Comparison of ENCODE assay signal across 9 cellular contexts in genomic region chr11:57647960-57648776, GRCh38. TPM values are rescaled to one million over a fixed set of nuclear protein-coding genes. Genes with fewer than 3 reads are reported as not detected.
A peak's percentile ranks its signal among the peaks of the same experiment; 100 is the strongest.
DNase-seq lines count a peak whose midpoint lies in the region; ATAC-seq and TF ChIP-seq lines count a peak whose summit lies in the region.
"Had no signal": no experiment of that assay in that cellular context is flagged by ENCODE, and none has a peak within 500 bp of the region (broad histone marks: within the 10 kb centered on the region; RNA-seq: fewer than 3 reads in every experiment).

No MANE protein-coding gene starts in this region.

- peaks cover 73% of the 10 kb centered on the region for H3K4me1 Mint-ChIP-seq in CD14-positive monocyte

- peak overlapping the region; percentile 75 to 91 for H3K4me3 Mint-ChIP-seq in CD14-positive monocyte

- peak overlapping the region; percentile 63 for H3K9ac ChIP-seq in HUES64 (ENCODE audit: low read depth, low read length)
- H3K9ac ChIP-seq: parathyroid adenoma had no signal

- intact Hi-C loops in CD14-positive monocyte (cut with micrococcal nuclease) (loop anchor here (2.0 to 10.0 kb wide), 3 partner anchors 81 to 293 kb away; partner anchors contain the start of gene UBE2L6 (in 1 of the 2)), aorta (cut with DNase I) (loop anchor here in 1 of 2 donors (10.0 kb wide), 1 partner anchor 193 kb away; no protein-coding TSS in a partner anchor)

- H3K36me3 ChIP-seq in HUES64 (ENCODE audit: insufficient read depth, low read length), result peaks cover 13% of the 10 kb centered on the region
- no peaks in the 10 kb centered on the region for H3K36me3 ChIP-seq in aorta (ENCODE audit: control insufficient read depth in 1 of 2, insufficient read depth in 2 of 2, low read length in 1 of 2)

- TF ChIP-seq CTCF in CD14-positive monocyte (IDR thresholded peaks at IDR 0.05) (no peak), astrocyte of the cerebellum (IDR thresholded peaks at IDR 0.05; ENCODE audit: low read depth, low read length, missing control alignments) (no peak)

- in situ Hi-C loops in astrocyte of the cerebellum (cut with HindIII; ENCODE audit: low sequenced_read_pairs), result no loop called here

- H3K27ac Mint-ChIP-seq in CD14-positive monocyte, result peak overlapping the region in 6 of 7 donors; percentile 32 to 89 (median 78)

- 0 out of 2 replicates have a peak, but pooled peaks cover 2% of the 10 kb centered on the region for H3K27me3 ChIP-seq in HUES64 (ENCODE audit: insufficient read depth, low read length)
- H3K27me3 ChIP-seq in aorta (ENCODE audit: control insufficient read depth in 1 of 2, insufficient read depth in 2 of 2, low read length in 1 of 2), result no peaks in the 10 kb centered on the region

- H3K36me3 Mint-ChIP-seq in CD14-positive monocyte, result peaks cover 0 to 23% of the 10 kb centered on the region in 2 donors

- peak overlapping the region; percentile 71; the same call in 1 of the 2 replicates for H3K27ac ChIP-seq in HUES64 (ENCODE audit: low read depth, low read length)
- H3K27ac ChIP-seq in aorta (ENCODE audit: low read depth in 1 of 2, low read length in 2 of 2), result no peak overlapping the region
- H3K27ac ChIP-seq: parathyroid adenoma had no signal

- peaks cover 67% of the 10 kb centered on the region for H3K4me1 ChIP-seq in HUES64 (ENCODE audit: insufficient read depth, low read length)
- H3K4me1 ChIP-seq in aorta (ENCODE audit: control insufficient read depth in 1 of 2, insufficient read depth in 2 of 2, low read length in 2 of 2), result no peaks in the 10 kb centered on the region
- H3K4me1 ChIP-seq: parathyroid adenoma had no signal

- WGBS in HUES64, result 4% methylated on average over 11 of the region's 11 CpGs
- 4 to 6% methylated on average over 11 of the region's 11 CpGs for WGBS in aorta, 2 donors

- H3K4me3 ChIP-seq in HUES64 (ENCODE audit: low read length) (peak overlapping the region; percentile 55), astrocyte of the cerebellum (ENCODE audit: low read depth, low read length) (peak overlapping the region; percentile 45), aorta (ENCODE audit: low read length in 2 of 2) (no peak overlapping the region)

- H3K9me3 ChIP-seq in HUES64 (ENCODE audit: insufficient read depth, low read depth, low read length), result no peaks in the 10 kb centered on the region
- no peaks in the 10 kb centered on the region for H3K9me3 ChIP-seq in aorta (ENCODE audit: control insufficient read depth, low read length)

- H3K9me3 Mint-ChIP-seq in CD14-positive monocyte, result peaks cover 0 to 20% (median 17%) of the 10 kb centered on the region in 7 donors

- H3K27me3 Mint-ChIP-seq in CD14-positive monocyte (ENCODE audit: low read depth in 3 of 3), result peaks cover 55 to 69% (median 61%) of the 10 kb centered on the region in 3 donors

- DNase-seq in CD14-positive monocyte (ENCODE audit: low spot score), result no peak
- no peak for DNase-seq in astrocyte of the cerebellum (ENCODE audit: low read depth)
- peak; percentile 89 for DNase-seq in myocyte (ENCODE audit: low read depth)
- DNase-seq in activated gamma-delta T cell (lab: John Stamatoyannopoulos, UW), result no peak
- DNase-seq in DMS53 treated with DMSO at 0.1 percent for 48 hours (lab: John Stamatoyannopoulos, UW; ENCODE audit: unreplicated experiment), result no peak
- no peak for DNase-seq in aorta

- ATAC-seq in HG03135 (IDR thresholded peaks at IDR 0.05; ENCODE audit: unreplicated experiment) (no peak), aorta (ENCODE audit: low FRiP score) (no peak)

RNA-seq across cellular contexts. Expression of gene YPEL4, which starts 1.5 kb away (rescaled TPM):
- under 1 TPM in 1 of 2 donors, not detected in 1; 0.36 TPM for polyA plus RNA-seq in CD14-positive monocyte
- not detected for polyA plus RNA-seq in HUES64 (2013, experiment 1 of 2)
- not detected for polyA plus RNA-seq in HUES64 (2013, experiment 2 of 2)
- 1.2 and 2.2 TPM in 2 replicates for total RNA-seq in myocyte
- polyA plus RNA-seq in myocyte (2012), result 1.7 TPM
- 1 to 10 TPM in 1 of 2 donors, under 1 TPM in 1; 0.97 to 1.8 TPM for total RNA-seq in aorta
- 1 to 10 TPM; 3.0 to 6.2 TPM for polyA plus RNA-seq in aorta

RNA-seq across cellular contexts. Expression of gene CLP1, which starts 9.4 kb away (rescaled TPM):
- polyA plus RNA-seq in CD14-positive monocyte, result 10 to 100 TPM; 12.9 to 17.9 TPM
- 22.2 TPM for polyA plus RNA-seq in HUES64 (2013, experiment 1 of 2)
- polyA plus RNA-seq in HUES64 (2013, experiment 2 of 2), result 20.9 TPM
- 12.3 and 14.3 TPM in 2 replicates for total RNA-seq in myocyte
- polyA plus RNA-seq in myocyte (2012), result 11.0 TPM
- 10 to 100 TPM; 10.0 to 10.6 TPM for total RNA-seq in aorta
- 10 to 100 TPM in 1 of 2 donors, 1 to 10 TPM in 1; 6.7 to 10.8 TPM for polyA plus RNA-seq in aorta

RNA-seq across cellular contexts. Expression of gene ZDHHC5, which starts 19.7 kb away (rescaled TPM):
- polyA plus RNA-seq in CD14-positive monocyte (10 to 100 TPM; 28.6 to 31.8 TPM), aorta (10 to 100 TPM; 11.3 to 17.6 TPM)
- 33.3 TPM for polyA plus RNA-seq in HUES64 (2013, experiment 1 of 2)
- 31.4 TPM for polyA plus RNA-seq in HUES64 (2013, experiment 2 of 2)
- total RNA-seq in myocyte (42.8 and 47.4 TPM in 2 replicates), aorta (10 to 100 TPM; 47.9 to 51.0 TPM)
- 63.4 TPM for polyA plus RNA-seq in myocyte (2012)

RNA-seq across cellular contexts. Expression of gene SERPING1, which starts 50.7 kb away (rescaled TPM):
- polyA plus RNA-seq in CD14-positive monocyte (10 to 100 TPM in 1 of 2 donors, 1 to 10 TPM in 1; 8.5 to 10.8 TPM), aorta (100 to 1,000 TPM; 473 to 867 TPM)
- 52.6 TPM for polyA plus RNA-seq in HUES64 (2013, experiment 1 of 2)
- 71.0 TPM for polyA plus RNA-seq in HUES64 (2013, experiment 2 of 2)
- total RNA-seq in myocyte (4.1 TPM in 2 replicates), aorta (1,000 to 10,000 TPM in 1 of 2 donors, 100 to 1,000 TPM in 1; 723 to 1,015 TPM)
- 12.6 TPM for polyA plus RNA-seq in myocyte (2012)

Comparison
In these comparisons a context has a peak if more than half of its experiments do, and no peak if none do; other contexts are left out.
1. H3K4me3 ChIP-seq: peak in HUES64 (single experiment) and astrocyte of the cerebellum (single experiment); none in aorta (0 of 2).